8 cellular contexts compared by ENCODE assay signal in genomic region chr6:43170452-43171283, GRCh38. TPM values are rescaled to one million over a fixed set of nuclear protein-coding genes. Genes with fewer than 3 reads are reported as not detected.
DNase-seq lines count a peak whose midpoint lies in the region; ATAC-seq, FAIRE-seq and TF ChIP-seq lines count a peak whose summit lies in the region.

Gene SRF, plus strand, starts transcription at chr6:43171269. Its CDS starts 388 bp downstream, at chr6:43171657.

- H3K4me2 ChIP-seq in OCI-LY1 (ENCODE audit: low read length), result peak within 1 kb of the TSS; percentile 85
- peak within 1 kb of the TSS; percentile 52 for H3K4me2 ChIP-seq in endothelial cell of umbilical vein (ENCODE audit: insufficient read depth, low read length)

- H3K9me2 ChIP-seq in OCI-LY1 (ENCODE audit: low read depth, low read length), result no peaks in the 10 kb centered on the region

- under 1% methylated on average over 43 of the region's 43 CpGs for WGBS in HUES64

- H3K4me3 ChIP-seq in HUES64 (ENCODE audit: low read length) (peak within 1 kb of the TSS; percentile 96), OCI-LY1 (ENCODE audit: low read depth, low read length, poor library complexity, severe bottlenecking) (peak within 1 kb of the TSS; percentile 85), endothelial cell of umbilical vein (replicated peaks in 1 of 3; ENCODE audit: insufficient read depth in 1 of 3, low read depth in 1 of 3, low read length in 3 of 3) (peak within 1 kb of the TSS; percentile 21 to 90 (median 58))

- peak; percentile 99 for FAIRE-seq in endothelial cell of umbilical vein (lab: Jason Lieb, UNC)

- TF ChIP-seq POLR2A in endothelial cell of umbilical vein (IDR thresholded peaks at IDR 0.05; ENCODE audit: low read depth, low read length), result no peak

- H3K9ac ChIP-seq in HUES64 (ENCODE audit: low read depth, low read length) (peak within 1 kb of the TSS; percentile 95), OCI-LY1 (ENCODE audit: low read length) (peak within 1 kb of the TSS; percentile 97), endothelial cell of umbilical vein (replicated peaks; ENCODE audit: extremely low read depth, insufficient read depth, low read length) (peak within 1 kb of the TSS; percentile 73)

- peaks cover 9% of the 10 kb centered on the region for H3K36me3 ChIP-seq in HUES64 (ENCODE audit: insufficient read depth, low read length)
- H3K36me3 ChIP-seq in OCI-LY1 (ENCODE audit: insufficient read depth, low read length), result peaks cover 13% of the 10 kb centered on the region
- peaks cover 3 to 4% of the 10 kb centered on the region in 2 experiments for H3K36me3 ChIP-seq in endothelial cell of umbilical vein (ENCODE audit: control insufficient read depth in 2 of 2, extremely low read depth in 1 of 2, insufficient read depth in 2 of 2, low read length in 2 of 2)

- no peaks in the 10 kb centered on the region; the same call in 1 of the 2 replicates for H3F3A ChIP-seq in OCI-LY1 (ENCODE audit: insufficient read depth, low read length)

- H3K27ac ChIP-seq in HUES64 (ENCODE audit: low read depth, low read length) (peak within 1 kb of the TSS; percentile 89), OCI-LY1 (ENCODE audit: low read depth, low read length, poor library complexity, severe bottlenecking) (peak within 1 kb of the TSS; percentile 82), endothelial cell of umbilical vein (ENCODE audit: insufficient read depth, low read depth, low read length) (peak within 1 kb of the TSS; percentile 48)

- CTCF ChIA-PET in endothelial cell of umbilical vein (lab: Charles Lee), result interaction anchor here (0.7 to 2.2 kb wide), 10 partner anchors 10 to 241 kb away, joined by 3 to 8 read pairs (median 4); partner anchors contain the start of genes CNPY3, CUL9, DNPH1 and KLC4

- DNase-seq in Caki2 (ENCODE audit: low read depth) (peak; percentile 100), endothelial cell of umbilical vein (ENCODE audit: low read depth, low spot score) (peak; percentile 100), midbrain (lab: John Stamatoyannopoulos, UW) (peak; percentile 98)
- DNase-seq in activated CD8-positive, alpha-beta memory T cell treated with anti-CD3 and anti-CD28 coated beads, Interleukin-2, amount 50 U/mL, for 4 hours, result peak; percentile 99
- DNase-seq in stimulated activated CD8-positive, alpha-beta memory T cell treated with anti-CD3 and anti-CD28 coated beads, Interleukin-2, amount 100 ng/mL, for 1 hour (ENCODE audit: low read depth in 2 of 2), result peak; percentile 98

- H2AFZ ChIP-seq in OCI-LY1 (ENCODE audit: low read length), result no peak within 1 kb of the TSS
- H2AFZ ChIP-seq in endothelial cell of umbilical vein (ENCODE audit: low read depth, low read length), result peak within 1 kb of the TSS; percentile 84

- peak; percentile 60 for ATAC-seq in GM21423 (IDR thresholded peaks at IDR 0.05; ENCODE audit: unreplicated experiment)

- no peaks in the 10 kb centered on the region for H3K9me1 ChIP-seq in endothelial cell of umbilical vein (replicated peaks; ENCODE audit: control insufficient read depth, extremely low read depth, insufficient read depth, low read length)

- BruUV-seq in endothelial cell of umbilical vein (replicated peaks; lab: Mats Ljungman, UMichigan), result TSS peak; percentile 51

- POLR2A ChIA-PET in endothelial cell of umbilical vein (lab: Charles Lee), result interaction anchor here (1.1 kb wide), 1 partner anchor 12 kb away, joined by 3 read pairs; no protein-coding TSS in a partner anchor

- H3K9me3 ChIP-seq in HUES64 (ENCODE audit: insufficient read depth, low read depth, low read length) (no peaks in the 10 kb centered on the region), OCI-LY1 (ENCODE audit: low read length) (no peaks in the 10 kb centered on the region), endothelial cell of umbilical vein (replicated peaks; ENCODE audit: control insufficient read depth, insufficient read depth, low read length) (no peaks in the 10 kb centered on the region)

- H3K27me3 ChIP-seq in HUES64 (ENCODE audit: insufficient read depth, low read length) (no peaks in the 10 kb centered on the region), OCI-LY1 (ENCODE audit: insufficient read depth, low read length) (no peaks in the 10 kb centered on the region), endothelial cell of umbilical vein (ENCODE audit: control insufficient read depth in 2 of 2, insufficient read depth in 2 of 2, low read length in 2 of 2) (no peaks in the 10 kb centered on the region)

- intact Hi-C loops in endothelial cell of umbilical vein (cut with micrococcal nuclease), result loop anchor here (1.0 to 5.0 kb wide), 5 partner anchors 12 to 241 kb away; partner anchors contain the start of genes CNPY3, CUL9, KLC4 and MRPL2

- in situ Hi-C loops in Caki2 (cut with HindIII; ENCODE audit: low pct_unique_long_range_greater_than_20kb, low sequenced_read_pairs), result no loop called here

- peaks cover 17% of the 10 kb centered on the region for H3K4me1 ChIP-seq in HUES64 (ENCODE audit: insufficient read depth, low read length)
- peaks cover 32% of the 10 kb centered on the region for H3K4me1 ChIP-seq in OCI-LY1 (ENCODE audit: insufficient read depth, low read length, severe bottlenecking)
- H3K4me1 ChIP-seq in endothelial cell of umbilical vein (ENCODE audit: control insufficient read depth, extremely low read depth, insufficient read depth, low read length), result peaks cover 25% of the 10 kb centered on the region

- TF ChIP-seq CTCF in OCI-LY1 (IDR thresholded peaks at IDR 0.05; ENCODE audit: low read length), result no peak
- TF ChIP-seq CTCF in endothelial cell of umbilical vein (IDR thresholded peaks at IDR 0.05; ENCODE audit: extremely low read depth in 1 of 2, insufficient read depth in 1 of 2, low read depth in 1 of 2, low read length in 2 of 2), result no peak

- dilution Hi-C loops in endothelial cell of umbilical vein (cut with MboI; ENCODE audit: extremely low pct_ligation_motif_present, low sequenced_read_pairs), result no loop called here

- H3K79me2 ChIP-seq in OCI-LY1 (ENCODE audit: insufficient read depth, low read length), result peaks cover 18% of the 10 kb centered on the region
- H3K79me2 ChIP-seq in endothelial cell of umbilical vein (ENCODE audit: control insufficient read depth, insufficient read depth, low read length), result peaks cover 32% of the 10 kb centered on the region

- H4K20me1 ChIP-seq in OCI-LY1 (ENCODE audit: insufficient read depth, low read length) (no peaks in the 10 kb centered on the region), endothelial cell of umbilical vein (replicated peaks; ENCODE audit: control insufficient read depth, extremely low read depth, insufficient read depth, low read length) (peaks cover 2% of the 10 kb centered on the region)

TF ChIP-seq in endothelial cell of umbilical vein, 7 proteins besides CTCF, POLR2A, EP300 and RAD21:
- no peak for TF ChIP-seq MAX (IDR thresholded peaks at IDR 0.05; ENCODE audit: insufficient read depth, insufficient read length)
- TF ChIP-seq POLR2AphosphoS5 (IDR thresholded peaks at IDR 0.05; ENCODE audit: insufficient read depth, low read depth, low read length), result no peak
- TF ChIP-seq JUN (IDR thresholded peaks at IDR 0.05; ENCODE audit: borderline replicate concordance, insufficient read depth, insufficient read length, low read depth), result no peak
- no peak for TF ChIP-seq FOS (IDR thresholded peaks at IDR 0.05; ENCODE audit: borderline replicate concordance, insufficient read depth, low read length)
- TF ChIP-seq GATA2 (IDR thresholded peaks at IDR 0.05; ENCODE audit: insufficient read depth, insufficient read length, low read depth, low read length), result no peak
- no peak for TF ChIP-seq MYC (IDR thresholded peaks at IDR 0.05; ENCODE audit: low read depth, low read length)
- TF ChIP-seq EZH2 (IDR thresholded peaks at IDR 0.05; ENCODE audit: borderline replicate concordance, low read depth, low read length, severe bottlenecking), result no peak

RNA-seq across cellular contexts. Expression of gene SRF, which starts in this region (rescaled TPM):
- 16.4 and 26.1 TPM in 2 replicates for total RNA-seq in Caki2 (2014; rRNA removed; shearing (Covaris generic); ENCODE audit: low replicate concordance)
- 41.5 TPM for polyA plus RNA-seq in HUES64 (2013, experiment 1 of 2)
- polyA plus RNA-seq in HUES64 (2013, experiment 2 of 2), result 38.4 TPM
- total RNA-seq in endothelial cell of umbilical vein, result 34.4 and 36.2 TPM in 2 replicates
- 55.8 and 61.5 TPM in 2 replicates for polyA plus RNA-seq in endothelial cell of umbilical vein
- 37.8 and 42.6 TPM in 2 replicates for polyA plus RNA-seq in endothelial cell of umbilical vein (2011; cell fraction: cytosol; rRNA removed)
- polyA plus RNA-seq in endothelial cell of umbilical vein (2011; cell fraction: nucleus; rRNA removed), result 47.5 and 47.9 TPM in 2 replicates
- 21.5 and 25.2 TPM in 2 replicates for polyA plus RNA-seq in endothelial cell of umbilical vein (2012)
- 37.6 and 53.2 TPM in 2 replicates for polyA minus RNA-seq in endothelial cell of umbilical vein
- polyA minus RNA-seq in endothelial cell of umbilical vein (2011; cell fraction: cytosol; rRNA and poly(A)+ RNA removed), result 26.0 TPM
- 15.8 and 19.1 TPM in 2 replicates for polyA minus RNA-seq in endothelial cell of umbilical vein (2011; cell fraction: nucleus; rRNA and poly(A)+ RNA removed)

Comparison
In these comparisons a context has a peak if more than half of its experiments do, and no peak if none do; other contexts are left out.
1. Peak in every context shown above with its lines: DNase-seq, ATAC-seq, H3K4me3 ChIP-seq and H3K27ac ChIP-seq.